Comparison of ENCODE assay signal across 8 cellular contexts in the genomic region with DNA sequence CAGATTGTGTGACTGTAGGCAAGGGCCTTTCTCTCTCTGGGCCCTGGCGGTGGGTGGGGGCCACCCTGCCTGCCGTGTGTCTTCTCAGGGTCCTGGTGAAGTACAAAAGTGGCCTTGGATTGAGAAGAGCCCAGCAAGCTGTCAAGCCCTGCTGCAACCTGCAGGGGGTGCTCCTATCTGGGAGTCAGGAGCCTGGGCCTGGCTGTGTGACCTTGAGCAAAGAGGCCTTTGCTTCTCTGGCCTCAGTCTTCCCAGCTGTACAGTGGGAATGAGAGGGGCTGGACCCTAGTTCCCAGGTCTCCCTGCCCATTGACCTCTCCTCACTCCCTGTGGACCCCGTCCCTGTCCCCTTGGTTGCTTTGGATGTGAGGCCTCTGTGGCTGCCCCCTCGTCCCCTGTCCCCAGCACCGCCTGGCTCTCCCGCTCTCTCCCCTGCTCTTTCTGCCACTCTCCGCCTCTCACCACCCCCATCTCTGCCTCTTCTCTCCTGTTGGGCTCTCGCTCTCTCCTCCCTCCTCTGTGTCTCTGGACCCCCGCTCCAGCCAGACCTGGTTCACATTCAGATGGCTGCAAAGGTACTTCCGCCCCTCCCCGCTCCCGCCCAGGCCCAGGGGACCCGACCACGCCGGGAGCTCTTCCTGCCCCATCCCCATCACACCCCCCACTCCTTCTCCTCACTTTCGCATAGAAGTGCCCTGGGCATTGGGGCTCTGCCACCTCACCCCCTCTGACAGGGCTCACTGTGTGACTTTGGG. TPM values are rescaled to one million over a fixed set of nuclear protein-coding genes. Genes with fewer than 3 reads are reported as not detected.
A peak's percentile ranks its signal among the peaks of the same experiment; 100 is the strongest.
DNase-seq lines count a peak whose midpoint lies in the region; ATAC-seq and TF ChIP-seq lines count a peak whose summit lies in the region.
"Had no signal": no experiment of that assay in that cellular context is flagged by ENCODE, and none has a peak within 500 bp of the region (broad histone marks: within the 10 kb centered on the region; RNA-seq: fewer than 3 reads in every experiment).

No MANE protein-coding gene starts in this region.

- intact Hi-C loops in activated CD4-positive, alpha-beta memory T cell treated with anti-CD3 and anti-CD28 coated beads for 36 hours (cut with micrococcal nuclease): loop anchor here (5.0 kb wide), 1 partner anchor 135 kb away; a partner anchor contains a TSS

- H3K36me3 Mint-ChIP-seq in activated CD4-positive, alpha-beta memory T cell treated with anti-CD3 and anti-CD28 coated beads for 36 hours: no peaks in the 10 kb centered on the region

- TF ChIP-seq CTCF in liver (IDR thresholded peaks at IDR 0.05; ENCODE audit: low read depth, low read length, missing input control): peak; percentile 17

- H3K27ac ChIP-seq in liver (ENCODE audit: low read depth in 1 of 2, low read length in 2 of 2): no peak overlapping the region
- H3K27ac ChIP-seq: parathyroid adenoma had no signal

- CTCF ChIA-PET in activated CD4-positive, alpha-beta memory T cell treated with anti-CD3 and anti-CD28 coated beads for 36 hours (lab: Charles Lee): interaction anchor here (0.6 to 2.0 kb wide), 3 partner anchors 8 to 123 kb away, joined by 3 to 6 read pairs (median 5); no protein-coding TSS in a partner anchor

- no peaks in the 10 kb centered on the region for H3K9me3 Mint-ChIP-seq in activated CD4-positive, alpha-beta memory T cell treated with anti-CD3 and anti-CD28 coated beads for 36 hours

- no peaks in the 10 kb centered on the region for H3K9me3 ChIP-seq in liver (ENCODE audit: control insufficient read depth in 4 of 4, low read length in 3 of 4)

- H3K4me3 ChIP-seq in H7 (ENCODE audit: insufficient read depth, low read depth, low read length) (no peak overlapping the region), liver (ENCODE audit: low read depth in 1 of 3, low read length in 3 of 3) (no peak overlapping the region)

- no peak overlapping the region for H3K9ac ChIP-seq in liver (ENCODE audit: low read depth in 1 of 2, low read length in 2 of 2)
- H3K9ac ChIP-seq: parathyroid adenoma had no signal

- H3K4me1 ChIP-seq in liver (ENCODE audit: control insufficient read depth in 4 of 4, insufficient read depth in 4 of 4, low read length in 3 of 4): peaks cover 0 to 15% (median 7%) of the 10 kb centered on the region in 4 donors
- H3K4me1 ChIP-seq: parathyroid adenoma had no signal

- no peak overlapping the region for H3K27ac Mint-ChIP-seq in activated CD4-positive, alpha-beta memory T cell treated with anti-CD3 and anti-CD28 coated beads for 36 hours

- H3K27me3 ChIP-seq in H7 (ENCODE audit: control insufficient read depth, insufficient read depth, low read length): no peaks in the 10 kb centered on the region
- no peaks in the 10 kb centered on the region for H3K27me3 ChIP-seq in liver (ENCODE audit: control insufficient read depth in 4 of 4, insufficient read depth in 4 of 4, low read length in 3 of 4)

- TF ChIP-seq RAD21 in liver (IDR thresholded peaks at IDR 0.05): peak in 1 of 2 donors; percentile 56

- ATAC-seq in GM19324 (IDR thresholded peaks at IDR 0.05; ENCODE audit: low FRiP score, unreplicated experiment): no peak

- H3K36me3 ChIP-seq in H7 (replicated peaks; ENCODE audit: control insufficient read depth, insufficient read depth, low read length) (peaks cover 4% of the 10 kb centered on the region), liver (ENCODE audit: control insufficient read depth in 4 of 4, insufficient read depth in 3 of 4, low read depth in 1 of 4, low read length in 3 of 4) (no peaks in the 10 kb centered on the region)

- H3K27me3 Mint-ChIP-seq in activated CD4-positive, alpha-beta memory T cell treated with anti-CD3 and anti-CD28 coated beads for 36 hours: no peaks in the 10 kb centered on the region

- no peak overlapping the region for H3K4me3 Mint-ChIP-seq in activated CD4-positive, alpha-beta memory T cell treated with anti-CD3 and anti-CD28 coated beads for 36 hours

- WGBS in liver: 94% methylated on average over 16 of the region's 16 CpGs

- POLR2A ChIA-PET in activated CD4-positive, alpha-beta memory T cell treated with anti-CD3 and anti-CD28 coated beads for 36 hours (lab: Charles Lee): no interaction called here

- H3K4me1 Mint-ChIP-seq in activated CD4-positive, alpha-beta memory T cell treated with anti-CD3 and anti-CD28 coated beads for 36 hours (ENCODE audit: low read depth): no peaks in the 10 kb centered on the region

- DNase-seq in D341Med (ENCODE audit: low spot score) (peak; percentile 62), H7 (peak; percentile 83), midbrain (lab: John Stamatoyannopoulos, UW) (no peak)
- DNase-seq in activated CD4-positive, alpha-beta memory T cell treated with anti-CD3 and anti-CD28 coated beads for 36 hours: peak; percentile 43
- DNase-seq in stimulated activated naive CD4-positive, alpha-beta T cell treated with Interleukin-2 at 50 U/mL for 16 hours (lab: John Stamatoyannopoulos, UW): no peak

TF ChIP-seq in liver, 16 proteins besides CTCF, POLR2A, EP300 and RAD21:
- TF ChIP-seq EGR1 (IDR thresholded peaks at IDR 0.05; ENCODE audit: low read depth in 2 of 2) (no peak), HNF4A (conservative IDR thresholded peaks at IDR 0.05) (no peak), SP1 (IDR thresholded peaks at IDR 0.05) (no peak), GABPA (IDR thresholded peaks at IDR 0.05 in 1 of 2, conservative IDR thresholded peaks at IDR 0.05 in 1 of 2) (no peak), JUND (IDR thresholded peaks at IDR 0.05) (no peak), HNF4G (IDR thresholded peaks at IDR 0.05) (no peak)
- TF ChIP-seq, protein P1, sequence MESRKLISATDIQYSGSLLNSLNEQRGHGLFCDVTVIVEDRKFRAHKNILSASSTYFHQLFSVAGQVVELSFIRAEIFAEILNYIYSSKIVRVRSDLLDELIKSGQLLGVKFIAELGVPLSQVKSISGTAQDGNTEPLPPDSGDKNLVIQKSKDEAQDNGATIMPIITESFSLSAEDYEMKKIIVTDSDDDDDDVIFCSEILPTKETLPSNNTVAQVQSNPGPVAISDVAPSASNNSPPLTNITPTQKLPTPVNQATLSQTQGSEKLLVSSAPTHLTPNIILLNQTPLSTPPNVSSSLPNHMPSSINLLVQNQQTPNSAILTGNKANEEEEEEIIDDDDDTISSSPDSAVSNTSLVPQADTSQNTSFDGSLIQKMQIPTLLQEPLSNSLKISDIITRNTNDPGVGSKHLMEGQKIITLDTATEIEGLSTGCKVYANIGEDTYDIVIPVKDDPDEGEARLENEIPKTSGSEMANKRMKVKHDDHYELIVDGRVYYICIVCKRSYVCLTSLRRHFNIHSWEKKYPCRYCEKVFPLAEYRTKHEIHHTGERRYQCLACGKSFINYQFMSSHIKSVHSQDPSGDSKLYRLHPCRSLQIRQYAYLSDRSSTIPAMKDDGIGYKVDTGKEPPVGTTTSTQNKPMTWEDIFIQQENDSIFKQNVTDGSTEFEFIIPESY (IDR thresholded peaks at IDR 0.05): no peak

RNA-seq across cellular contexts. Expression of a gene that starts 46.7 kb away (rescaled TPM):
- total RNA-seq in H7 (2014; rRNA removed; shearing (Covaris generic)): 31.4 and 32.5 TPM in 2 replicates
- total RNA-seq in activated CD4-positive, alpha-beta memory T cell treated with anti-CD3 and anti-CD28 coated beads for 36 hours: 1 to 10 TPM; 5.3 to 6.1 TPM
- total RNA-seq in liver: 10 to 100 TPM in 1 of 2 donors, 1 to 10 TPM in 1; 7.1 to 21.2 TPM
- 1 to 10 TPM; 3.3 to 3.7 TPM for polyA plus RNA-seq in liver

Comparison
In these comparisons a context has a peak if more than half of its experiments do, and no peak if none do; other contexts are left out.
1. DNase-seq: peak in D341Med (single experiment), H7 (single experiment) and activated CD4-positive, alpha-beta memory T cell treated with anti-CD3 and anti-CD28 coated beads for 36 hours (single experiment); none in stimulated activated naive CD4-positive, alpha-beta T cell treated with Interleukin-2 at 50 U/mL for 16 hours (single experiment) and midbrain (single experiment).